16 cellular contexts compared by ENCODE assay signal in genomic region chr3:127171721-127172120, GRCh38. TPM values are rescaled to one million over a fixed set of nuclear protein-coding genes. Genes with fewer than 3 reads are reported as not detected.
DNase-seq lines count a peak whose midpoint lies in the region; ATAC-seq and TF ChIP-seq lines count a peak whose summit lies in the region.
"Had no signal": no experiment of that assay in that cellular context is flagged by ENCODE, and none has a peak within 500 bp of the region (broad histone marks: within the 10 kb centered on the region; RNA-seq: fewer than 3 reads in every experiment).

No MANE protein-coding gene starts in this region.

- no peaks in the 10 kb centered on the region; the same call in 1 of the 2 replicates for H3K36me3 ChIP-seq in WERI-Rb-1
- H3K36me3 ChIP-seq: BE2C, HAP-1 had no signal

- H3K4me3 ChIP-seq in WERI-Rb-1 (ENCODE audit: low read depth, low read length): no peak overlapping the region
- H3K4me3 ChIP-seq: HAP-1 had no signal

- intact Hi-C loops in cardiac septum (cut with DNase I) (no loop called here), left cardiac atrium (cut with DNase I) (no loop called here)

- no peaks in the 10 kb centered on the region for H3K36me3 Mint-ChIP-seq in nephron progenitor cell (ENCODE audit: low read depth)
- H3K36me3 Mint-ChIP-seq in stimulated activated memory B cell treated with anti-CD40 and anti-IgM and Interleukin-4, amounts not matched to agents 10 μg/mL and 1 μg/mL and 100 μg/mL, for 72 hours: no peaks in the 10 kb centered on the region
- H3K36me3 Mint-ChIP-seq: CD4-positive, alpha-beta memory T cell had no signal

- DNase-seq in cardiac septum (ENCODE audit: low spot score): peak; percentile 33
- DNase-seq in left cardiac atrium: no peak
- DNase-seq in WERI-Rb-1: no peak
- DNase-seq in nephron progenitor cell: no peak
- no peak for DNase-seq in NCI-H1105 (lab: John Stamatoyannopoulos, UW)
- no peak for DNase-seq in Ammon's horn (ENCODE audit: low spot score)
- DNase-seq: BE2C; CD4-positive, alpha-beta memory T cell; DMS153; EL; GOT3; HFFc6 had no signal

- TF ChIP-seq CTCF in WERI-Rb-1 (IDR thresholded peaks at IDR 0.05; ENCODE audit: low read depth, low read length): no peak
- no peak for TF ChIP-seq CTCF in nephron progenitor cell (IDR thresholded peaks at IDR 0.05)

- H3K4me3 Mint-ChIP-seq in nephron progenitor cell: peak overlapping the region; percentile 34
- no peak overlapping the region for H3K4me3 Mint-ChIP-seq in stimulated activated memory B cell treated with anti-CD40 and anti-IgM and Interleukin-4, amounts not matched to agents 10 μg/mL and 1 μg/mL and 100 μg/mL, for 72 hours
- H3K4me3 Mint-ChIP-seq: CD4-positive, alpha-beta memory T cell had no signal

- H3K27ac ChIP-seq in WERI-Rb-1: peak overlapping the region; percentile 83
- H3K27ac ChIP-seq: C4-2B had no signal

- H3K27me3 Mint-ChIP-seq in nephron progenitor cell (ENCODE audit: low read depth, poor library complexity): peaks cover 40% of the 10 kb centered on the region
- peaks cover 83% of the 10 kb centered on the region for H3K27me3 Mint-ChIP-seq in stimulated activated memory B cell treated with anti-CD40 and anti-IgM and Interleukin-4, amounts not matched to agents 10 μg/mL and 1 μg/mL and 100 μg/mL, for 72 hours

- peaks cover 76% of the 10 kb centered on the region for H3K4me1 Mint-ChIP-seq in nephron progenitor cell
- H3K4me1 Mint-ChIP-seq in stimulated activated memory B cell treated with anti-CD40 and anti-IgM and Interleukin-4, amounts not matched to agents 10 μg/mL and 1 μg/mL and 100 μg/mL, for 72 hours: no peaks in the 10 kb centered on the region
- H3K4me1 Mint-ChIP-seq: CD4-positive, alpha-beta memory T cell had no signal

- H3K27ac Mint-ChIP-seq in nephron progenitor cell: no peak overlapping the region
- H3K27ac Mint-ChIP-seq in stimulated activated memory B cell treated with anti-CD40 and anti-IgM and Interleukin-4, amounts not matched to agents 10 μg/mL and 1 μg/mL and 100 μg/mL, for 72 hours: no peak overlapping the region

- H3K27me3 ChIP-seq in WERI-Rb-1 (ENCODE audit: insufficient read depth, low read depth, severe bottlenecking): no peaks in the 10 kb centered on the region
- H3K27me3 ChIP-seq: BE2C had no signal

- H3K9me3 ChIP-seq in WERI-Rb-1 (ENCODE audit: severe bottlenecking): peaks cover 3% of the 10 kb centered on the region
- H3K9me3 ChIP-seq: BE2C, HAP-1 had no signal

- no peak for ATAC-seq in left cardiac atrium
- ATAC-seq in stimulated activated memory B cell treated with anti-CD40 and anti-IgM and Interleukin-4, amounts not matched to agents 10 μg/mL and 1 μg/mL and 100 μg/mL, for 72 hours: peak; percentile 4

- H3K9me3 Mint-ChIP-seq in nephron progenitor cell: peaks cover 7% of the 10 kb centered on the region
- H3K9me3 Mint-ChIP-seq in stimulated activated memory B cell treated with anti-CD40 and anti-IgM and Interleukin-4, amounts not matched to agents 10 μg/mL and 1 μg/mL and 100 μg/mL, for 72 hours: no peaks in the 10 kb centered on the region
- H3K9me3 Mint-ChIP-seq: HFFc6 had no signal

RNA-seq across cellular contexts. Expression of gene PRR23E, which starts 21.2 kb away (rescaled TPM):
- total RNA-seq in cardiac septum (not detected), left cardiac atrium (not detected)
- total RNA-seq: CD4-positive, alpha-beta memory T cell; HFFc6; HT1080 had no signal
